Comparison of ENCODE assay signal across 12 cellular contexts in the genomic region with DNA sequence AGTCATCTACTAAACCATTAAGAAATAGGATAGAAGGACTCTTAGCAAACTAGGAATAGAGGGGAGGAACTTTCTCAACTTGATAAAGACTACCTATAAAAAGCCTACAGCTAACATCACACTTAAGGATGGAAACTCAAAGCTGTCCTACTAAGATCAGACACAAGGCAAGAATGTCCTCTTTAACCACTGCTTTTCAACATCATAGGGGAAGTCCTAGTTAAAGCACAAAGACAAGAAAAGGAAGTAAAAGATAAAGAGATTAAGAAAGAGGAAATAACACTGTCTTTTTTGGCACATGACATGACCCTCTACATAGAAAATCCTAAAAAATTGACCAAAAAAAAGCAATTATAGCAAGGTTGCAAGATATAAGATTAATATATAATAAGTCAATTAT.
DNase-seq lines count a peak whose midpoint lies in the region; ATAC-seq and FAIRE-seq lines count a peak whose summit lies in the region.
"Had no signal": no experiment of that assay in that cellular context is flagged by ENCODE, and none has a peak within 500 bp of the region (broad histone marks: within the 10 kb centered on the region; RNA-seq: fewer than 3 reads in every experiment).

No MANE protein-coding gene starts in this region.

- H3K27ac ChIP-seq in small intestine (ENCODE audit: low read depth in 1 of 2, low read length in 1 of 2), result no peak overlapping the region

- FAIRE-seq in small intestine (lab: Jason Lieb, UNC), result peak; percentile 26
- FAIRE-seq: H1, HepG2, TTC549 had no signal

- peak; percentile 69 for ATAC-seq in GM18861 (IDR thresholded peaks at IDR 0.05; ENCODE audit: unreplicated experiment)
- peak; percentile 65 for ATAC-seq in HG03135 (IDR thresholded peaks at IDR 0.05; ENCODE audit: unreplicated experiment)
- no peak for ATAC-seq in GM21723 (IDR thresholded peaks at IDR 0.05; ENCODE audit: unreplicated experiment)
- ATAC-seq: HepG2 had no signal

- H3K9me3 ChIP-seq in small intestine (ENCODE audit: control insufficient read depth, low read depth), result no peaks in the 10 kb centered on the region

- no peaks in the 10 kb centered on the region for H3K4me1 ChIP-seq in small intestine (ENCODE audit: control insufficient read depth in 2 of 2, insufficient read depth in 1 of 2, low read depth in 1 of 2, low read length in 1 of 2)

- DNase-seq in SKM-1 treated with dmso at 0.1 percent for 144 hours (lab: John Stamatoyannopoulos, UW; ENCODE audit: unreplicated experiment), result peak; percentile 94
- no peak for DNase-seq in small intestine
- no peak for DNase-seq in GM03348 (ENCODE audit: low spot score)
- DNase-seq in HuH-7.5 (ENCODE audit: low spot score), result no peak
- DNase-seq: activated effector memory CD4-positive, alpha-beta T cell treated with Interleukin-2 at 50 U/mL for 16 hours; NCI-H526 treated with DMSO at 0.1 percent for 48 hours had no signal

- H3K27me3 ChIP-seq in small intestine (ENCODE audit: control insufficient read depth in 2 of 2, insufficient read depth in 2 of 2, low read length in 2 of 2), result no peaks in the 10 kb centered on the region

- H3K4me3 ChIP-seq in small intestine (ENCODE audit: low read depth in 1 of 2, low read length in 2 of 2), result no peak overlapping the region

- peaks cover 0 to 2% of the 10 kb centered on the region in 2 donors for H3K36me3 ChIP-seq in small intestine (ENCODE audit: control insufficient read depth in 2 of 2, insufficient read depth in 2 of 2, low read length in 2 of 2)
